ENCODE assay signal across 16 cellular contexts in genomic region chr10:71589617-71590551, GRCh38.
DNase-seq lines count a peak whose midpoint lies in the region; ATAC-seq lines count a peak whose summit lies in the region.
"Had no signal": no experiment of that assay in that cellular context is flagged by ENCODE, and none has a peak within 500 bp of the region (broad histone marks: within the 10 kb centered on the region; RNA-seq: fewer than 3 reads in every experiment).

No MANE protein-coding gene starts in this region.

- H3K4me1 ChIP-seq in BLaER1, result peaks cover 100% of the 10 kb centered on the region

- H3K4me3 ChIP-seq in BLaER1, result no peak overlapping the region

- H3K36me3 Mint-ChIP-seq in activated T-cell treated with anti-CD3 and anti-CD28 coated beads, Interleukin-2, amount 50 U/mL, for 4 hours (ENCODE audit: insufficient read depth), result no peaks in the 10 kb centered on the region
- no peaks in the 10 kb centered on the region for H3K36me3 Mint-ChIP-seq in activated CD4-positive, alpha-beta memory T cell treated with anti-CD3 and anti-CD28 coated beads for 36 hours
- H3K36me3 Mint-ChIP-seq: T-cell had no signal

- H3K4me1 Mint-ChIP-seq in activated T-cell treated with anti-CD3 and anti-CD28 coated beads, Interleukin-2, amount 50 U/mL, for 4 hours (ENCODE audit: low read depth), result no peaks in the 10 kb centered on the region
- no peaks in the 10 kb centered on the region for H3K4me1 Mint-ChIP-seq in activated CD4-positive, alpha-beta memory T cell treated with anti-CD3 and anti-CD28 coated beads for 36 hours (ENCODE audit: low read depth)
- H3K4me1 Mint-ChIP-seq: T-cell had no signal

- no peak overlapping the region for H3K4me3 Mint-ChIP-seq in activated T-cell treated with anti-CD3 and anti-CD28 coated beads, Interleukin-2, amount 50 U/mL, for 4 hours
- no peak overlapping the region for H3K4me3 Mint-ChIP-seq in activated CD4-positive, alpha-beta memory T cell treated with anti-CD3 and anti-CD28 coated beads for 36 hours
- H3K4me3 Mint-ChIP-seq: T-cell had no signal

- H4K20me1 ChIP-seq in BLaER1, result no peaks in the 10 kb centered on the region

- POLR2A ChIA-PET in activated CD4-positive, alpha-beta memory T cell treated with anti-CD3 and anti-CD28 coated beads for 36 hours (lab: Charles Lee), result interaction anchor here (0.6 kb wide), 1 partner anchor 41 kb away, joined by 3 read pairs; no protein-coding TSS in a partner anchor

- intact Hi-C loops in activated CD4-positive, alpha-beta memory T cell treated with anti-CD3 and anti-CD28 coated beads for 36 hours (cut with micrococcal nuclease), result no loop called here

- peak overlapping the region; percentile 94 for H3K4me2 ChIP-seq in BLaER1

- CTCF ChIA-PET in activated CD4-positive, alpha-beta memory T cell treated with anti-CD3 and anti-CD28 coated beads for 36 hours (lab: Charles Lee), result no interaction called here

- ATAC-seq in GM18909 (IDR thresholded peaks at IDR 0.05; ENCODE audit: poor library complexity, unreplicated experiment) (no peak), HG03378 (IDR thresholded peaks at IDR 0.05; ENCODE audit: unreplicated experiment) (no peak)
- ATAC-seq in activated T-cell treated with anti-CD3 and anti-CD28 coated beads, Interleukin-2, amount 50 U/mL, for 4 hours, result no peak
- ATAC-seq: T-cell had no signal

- H3K36me3 ChIP-seq in BLaER1, result no peaks in the 10 kb centered on the region

- DNase-seq in DMS79 treated with DMSO at 0.1 percent for 48 hours (lab: John Stamatoyannopoulos, UW), result peak; percentile 47
- peak; percentile 41 to 58 for DNase-seq in NOMO-1 (lab: John Stamatoyannopoulos, UW; ENCODE audit: unreplicated experiment in 2 of 2)
- peak; percentile 9 for DNase-seq in iris pigment epithelial cell (ENCODE audit: low read depth)
- DNase-seq in activated T-cell treated with anti-CD3 and anti-CD28 coated beads, Interleukin-2, amount 50 U/mL, for 4 hours, result no peak
- no peak for DNase-seq in activated CD4-positive, alpha-beta memory T cell treated with anti-CD3 and anti-CD28 coated beads for 36 hours
- DNase-seq: activated CD8-positive, alpha-beta memory T cell treated with anti-CD3 and anti-CD28 coated beads for 24 hours; activated effector memory CD4-positive, alpha-beta T cell treated with Interleukin-2 at 50 U/mL for 16 hours; anterior cingulate cortex; MM.1S; NCI-H446 treated with DMSO at 0.1 percent for 48 hours; stimulated activated CD4-positive, alpha-beta T cell treated with anti-CD3 and anti-CD28 coated beads, Interleukin-4, amount 100 ng/mL, for 24 hours; stimulated activated CD8-positive, alpha-beta memory T cell treated with anti-CD3 and anti-CD28 coated beads, Interleukin-4, amount 100 ng/mL, for 48 hours; T-cell had no signal

- H3K27ac ChIP-seq in BLaER1, result peak overlapping the region; percentile 58; the same call in 1 of the 2 replicates

- H3K27me3 Mint-ChIP-seq in activated T-cell treated with anti-CD3 and anti-CD28 coated beads, Interleukin-2, amount 50 U/mL, for 4 hours (ENCODE audit: low read depth), result peaks cover 8% of the 10 kb centered on the region
- no peaks in the 10 kb centered on the region for H3K27me3 Mint-ChIP-seq in activated CD4-positive, alpha-beta memory T cell treated with anti-CD3 and anti-CD28 coated beads for 36 hours

- H3K9me3 Mint-ChIP-seq in activated T-cell treated with anti-CD3 and anti-CD28 coated beads, Interleukin-2, amount 50 U/mL, for 4 hours, result no peaks in the 10 kb centered on the region
- H3K9me3 Mint-ChIP-seq in activated CD4-positive, alpha-beta memory T cell treated with anti-CD3 and anti-CD28 coated beads for 36 hours, result no peaks in the 10 kb centered on the region
- H3K9me3 Mint-ChIP-seq: T-cell had no signal

- H3K9ac ChIP-seq in BLaER1, result no peak overlapping the region; the same call in 1 of the 2 replicates

- no peak overlapping the region for H3K27ac Mint-ChIP-seq in activated CD4-positive, alpha-beta memory T cell treated with anti-CD3 and anti-CD28 coated beads for 36 hours
- H3K27ac Mint-ChIP-seq: T-cell had no signal

- no peaks in the 10 kb centered on the region for H3K9me3 ChIP-seq in BLaER1

- no peaks in the 10 kb centered on the region for H3K27me3 ChIP-seq in BLaER1

Comparison
In these comparisons a context has a peak if more than half of its experiments do, and no peak if none do; other contexts are left out.
1. DNase-seq: peak in DMS79 treated with DMSO at 0.1 percent for 48 hours (single experiment), NOMO-1 (2 of 2) and iris pigment epithelial cell (single experiment); none in activated T-cell treated with anti-CD3 and anti-CD28 coated beads, Interleukin-2, amount 50 U/mL, for 4 hours (single experiment) and activated CD4-positive, alpha-beta memory T cell treated with anti-CD3 and anti-CD28 coated beads for 36 hours (single experiment).